Comparison of ENCODE assay signal across 1 cellular context in the genomic region with DNA sequence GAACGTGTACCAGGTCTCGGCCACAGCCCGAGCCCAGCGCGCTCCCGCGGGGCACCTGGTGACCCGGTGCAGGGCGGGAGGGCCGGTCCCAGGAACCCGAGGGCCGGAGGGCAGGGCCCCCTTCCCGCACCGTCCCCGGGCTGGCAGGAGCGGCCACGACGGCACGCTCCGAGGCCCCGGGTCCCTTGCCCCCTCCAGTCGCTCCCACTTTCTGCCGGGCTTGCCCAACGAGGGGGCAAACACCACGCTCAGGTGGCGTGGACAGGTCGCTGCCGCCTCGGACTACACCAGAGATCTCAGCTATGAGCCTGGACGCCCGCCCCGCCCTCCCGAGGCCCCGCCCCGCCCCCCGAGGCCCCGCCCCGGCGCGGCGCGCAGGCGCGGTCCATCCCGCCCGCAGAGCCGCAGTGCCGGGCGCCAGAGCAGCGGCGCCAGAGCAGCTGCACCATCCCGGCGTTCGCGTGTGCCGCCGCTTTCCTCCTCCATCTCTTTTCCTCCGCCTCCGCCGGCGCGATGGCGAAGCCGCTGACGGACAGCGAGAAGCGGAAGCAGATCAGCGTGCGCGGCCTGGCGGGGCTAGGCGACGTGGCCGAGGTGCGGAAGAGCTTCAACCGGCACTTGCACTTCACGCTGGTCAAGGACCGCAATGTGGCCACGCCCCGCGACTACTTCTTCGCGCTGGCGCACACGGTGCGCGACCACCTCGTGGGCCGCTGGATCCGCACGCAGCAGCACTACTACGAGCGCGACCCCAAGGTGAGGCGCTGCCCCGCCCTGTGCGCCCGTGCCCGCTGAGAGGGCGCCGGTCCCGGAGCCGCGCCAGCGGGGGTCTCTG.
TF ChIP-seq lines count a peak whose summit lies in the region.

A gene (plus strand): TSS at position 420 of the 835 bp plus-strand sequence. CDS start 94 bp downstream, at position 514.

TF ChIP-seq in HepG2, 621 proteins besides CTCF, POLR2A, EP300 and RAD21 (continued from another document and continues in another):
- TF ChIP-seq SRSF1 (optimal IDR thresholded peaks at IDR 0.05; ENCODE audit: low read depth, low read length) (peak; percentile 35), ZNF879 (CRISPR knock-in tag; IDR thresholded peaks at IDR 0.05) (peak; percentile 92; the same call in 1 of the 2 replicates), ZKSCAN1 (IDR thresholded peaks at IDR 0.05; ENCODE audit: low read length) (no peak), RORA (CRISPR knock-in tag; IDR thresholded peaks at IDR 0.05) (no peak), SMAD9 (CRISPR knock-in tag; IDR thresholded peaks at IDR 0.05) (peak; percentile 90), ZNF143 (CRISPR knock-in tag; IDR thresholded peaks at IDR 0.05) (peak; percentile 58), ZKSCAN5 (CRISPR knock-in tag; IDR thresholded peaks at IDR 0.05) (peak; percentile 85), PPARG (CRISPR knock-in tag; conservative IDR thresholded peaks at IDR 0.05) (peak; percentile 52; the same call in 1 of the 2 replicates), NCOA2 (CRISPR knock-in tag; IDR thresholded peaks at IDR 0.05) (peak; percentile 69; the same call in 1 of the 2 replicates), CAMTA2 (CRISPR knock-in tag; IDR thresholded peaks at IDR 0.05; ENCODE audit: borderline replicate concordance) (peak; percentile 99), ZNF75D (CRISPR knock-in tag; IDR thresholded peaks at IDR 0.05; ENCODE audit: borderline replicate concordance) (peak; percentile 40; the same call in 1 of the 2 replicates), SALL2 (CRISPR knock-in tag; IDR thresholded peaks at IDR 0.05) (peak; percentile 97), ELF3 (CRISPR knock-in tag; IDR thresholded peaks at IDR 0.05) (peak; percentile 82), ZNF235 (CRISPR knock-in tag; IDR thresholded peaks at IDR 0.05; ENCODE audit: borderline replicate concordance) (peak; percentile 91), KAT8 (CRISPR knock-in tag; IDR thresholded peaks at IDR 0.05) (peak; percentile 90), MZF1 (CRISPR knock-in tag; IDR thresholded peaks at IDR 0.05; ENCODE audit: borderline replicate concordance) (0 out of 2 replicates have a peak, but pooled peaks have one; percentile 71), MAFF (IDR thresholded peaks at IDR 0.05; ENCODE audit: low read depth, low read length) (no peak), ZNF556 (CRISPR knock-in tag; IDR thresholded peaks at IDR 0.05; ENCODE audit: borderline replicate concordance) (no peak; the same call in 1 of the 2 replicates), ZNF841 (CRISPR knock-in tag; IDR thresholded peaks at IDR 0.05; ENCODE audit: borderline replicate concordance) (no peak; the same call in 1 of the 2 replicates), ZNF510 (CRISPR knock-in tag; IDR thresholded peaks at IDR 0.05; ENCODE audit: low read depth) (0 out of 2 replicates have a peak, but pooled peaks have one; percentile 53), CBFB (CRISPR knock-in tag; IDR thresholded peaks at IDR 0.05) (peak; percentile 90), HOXA5 (CRISPR knock-in tag; IDR thresholded peaks at IDR 0.05) (peak; percentile 87), SP5 (CRISPR knock-in tag; IDR thresholded peaks at IDR 0.05; ENCODE audit: borderline replicate concordance, low read depth) (peak; percentile 83), REL (CRISPR knock-in tag; conservative IDR thresholded peaks at IDR 0.05) (peak; percentile 92; the same call in 1 of the 2 replicates), YEATS4 (CRISPR knock-in tag; IDR thresholded peaks at IDR 0.05; ENCODE audit: borderline replicate concordance) (peak; percentile 99), ZNF451 (CRISPR knock-in tag; IDR thresholded peaks at IDR 0.05) (peak; percentile 97), NPAS2 (CRISPR knock-in tag; IDR thresholded peaks at IDR 0.05; ENCODE audit: borderline replicate concordance) (no peak), SAP130 (CRISPR knock-in tag; IDR thresholded peaks at IDR 0.05; ENCODE audit: low read depth) (peak; percentile 97), MXD4 (CRISPR knock-in tag; IDR thresholded peaks at IDR 0.05) (peak; percentile 87), ZNF788 (CRISPR knock-in tag; IDR thresholded peaks at IDR 0.05; ENCODE audit: borderline replicate concordance) (peak; percentile 76; the same call in 1 of the 2 replicates), KLF12 (CRISPR knock-in tag; IDR thresholded peaks at IDR 0.05; ENCODE audit: borderline replicate concordance) (peak; percentile 92), HDAC6 (IDR thresholded peaks at IDR 0.05; ENCODE audit: low read depth, low read length) (no peak), ZNF619 (CRISPR knock-in tag; IDR thresholded peaks at IDR 0.05) (no peak)
- TF ChIP-seq, protein P1, sequence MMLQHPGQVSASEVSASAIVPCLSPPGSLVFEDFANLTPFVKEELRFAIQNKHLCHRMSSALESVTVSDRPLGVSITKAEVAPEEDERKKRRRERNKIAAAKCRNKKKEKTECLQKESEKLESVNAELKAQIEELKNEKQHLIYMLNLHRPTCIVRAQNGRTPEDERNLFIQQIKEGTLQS (CRISPR knock-in tag; IDR thresholded peaks at IDR 0.05): peak; percentile 74
- TF ChIP-seq, protein P2, sequence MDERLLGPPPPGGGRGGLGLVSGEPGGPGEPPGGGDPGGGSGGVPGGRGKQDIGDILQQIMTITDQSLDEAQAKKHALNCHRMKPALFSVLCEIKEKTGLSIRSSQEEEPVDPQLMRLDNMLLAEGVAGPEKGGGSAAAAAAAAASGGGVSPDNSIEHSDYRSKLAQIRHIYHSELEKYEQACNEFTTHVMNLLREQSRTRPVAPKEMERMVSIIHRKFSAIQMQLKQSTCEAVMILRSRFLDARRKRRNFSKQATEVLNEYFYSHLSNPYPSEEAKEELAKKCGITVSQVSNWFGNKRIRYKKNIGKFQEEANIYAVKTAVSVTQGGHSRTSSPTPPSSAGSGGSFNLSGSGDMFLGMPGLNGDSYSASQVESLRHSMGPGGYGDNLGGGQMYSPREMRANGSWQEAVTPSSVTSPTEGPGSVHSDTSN (CRISPR knock-in tag; IDR thresholded peaks at IDR 0.05): no peak
- TF ChIP-seq, protein P3, sequence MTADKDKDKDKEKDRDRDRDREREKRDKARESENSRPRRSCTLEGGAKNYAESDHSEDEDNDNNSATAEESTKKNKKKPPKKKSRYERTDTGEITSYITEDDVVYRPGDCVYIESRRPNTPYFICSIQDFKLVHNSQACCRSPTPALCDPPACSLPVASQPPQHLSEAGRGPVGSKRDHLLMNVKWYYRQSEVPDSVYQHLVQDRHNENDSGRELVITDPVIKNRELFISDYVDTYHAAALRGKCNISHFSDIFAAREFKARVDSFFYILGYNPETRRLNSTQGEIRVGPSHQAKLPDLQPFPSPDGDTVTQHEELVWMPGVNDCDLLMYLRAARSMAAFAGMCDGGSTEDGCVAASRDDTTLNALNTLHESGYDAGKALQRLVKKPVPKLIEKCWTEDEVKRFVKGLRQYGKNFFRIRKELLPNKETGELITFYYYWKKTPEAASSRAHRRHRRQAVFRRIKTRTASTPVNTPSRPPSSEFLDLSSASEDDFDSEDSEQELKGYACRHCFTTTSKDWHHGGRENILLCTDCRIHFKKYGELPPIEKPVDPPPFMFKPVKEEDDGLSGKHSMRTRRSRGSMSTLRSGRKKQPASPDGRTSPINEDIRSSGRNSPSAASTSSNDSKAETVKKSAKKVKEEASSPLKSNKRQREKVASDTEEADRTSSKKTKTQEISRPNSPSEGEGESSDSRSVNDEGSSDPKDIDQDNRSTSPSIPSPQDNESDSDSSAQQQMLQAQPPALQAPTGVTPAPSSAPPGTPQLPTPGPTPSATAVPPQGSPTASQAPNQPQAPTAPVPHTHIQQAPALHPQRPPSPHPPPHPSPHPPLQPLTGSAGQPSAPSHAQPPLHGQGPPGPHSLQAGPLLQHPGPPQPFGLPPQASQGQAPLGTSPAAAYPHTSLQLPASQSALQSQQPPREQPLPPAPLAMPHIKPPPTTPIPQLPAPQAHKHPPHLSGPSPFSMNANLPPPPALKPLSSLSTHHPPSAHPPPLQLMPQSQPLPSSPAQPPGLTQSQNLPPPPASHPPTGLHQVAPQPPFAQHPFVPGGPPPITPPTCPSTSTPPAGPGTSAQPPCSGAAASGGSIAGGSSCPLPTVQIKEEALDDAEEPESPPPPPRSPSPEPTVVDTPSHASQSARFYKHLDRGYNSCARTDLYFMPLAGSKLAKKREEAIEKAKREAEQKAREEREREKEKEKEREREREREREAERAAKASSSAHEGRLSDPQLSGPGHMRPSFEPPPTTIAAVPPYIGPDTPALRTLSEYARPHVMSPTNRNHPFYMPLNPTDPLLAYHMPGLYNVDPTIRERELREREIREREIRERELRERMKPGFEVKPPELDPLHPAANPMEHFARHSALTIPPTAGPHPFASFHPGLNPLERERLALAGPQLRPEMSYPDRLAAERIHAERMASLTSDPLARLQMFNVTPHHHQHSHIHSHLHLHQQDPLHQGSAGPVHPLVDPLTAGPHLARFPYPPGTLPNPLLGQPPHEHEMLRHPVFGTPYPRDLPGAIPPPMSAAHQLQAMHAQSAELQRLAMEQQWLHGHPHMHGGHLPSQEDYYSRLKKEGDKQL (CRISPR knock-in tag; IDR thresholded peaks at IDR 0.05; ENCODE audit: low read depth): 0 out of 2 replicates have a peak, but pooled peaks have one; percentile 58
- TF ChIP-seq, protein P4, sequence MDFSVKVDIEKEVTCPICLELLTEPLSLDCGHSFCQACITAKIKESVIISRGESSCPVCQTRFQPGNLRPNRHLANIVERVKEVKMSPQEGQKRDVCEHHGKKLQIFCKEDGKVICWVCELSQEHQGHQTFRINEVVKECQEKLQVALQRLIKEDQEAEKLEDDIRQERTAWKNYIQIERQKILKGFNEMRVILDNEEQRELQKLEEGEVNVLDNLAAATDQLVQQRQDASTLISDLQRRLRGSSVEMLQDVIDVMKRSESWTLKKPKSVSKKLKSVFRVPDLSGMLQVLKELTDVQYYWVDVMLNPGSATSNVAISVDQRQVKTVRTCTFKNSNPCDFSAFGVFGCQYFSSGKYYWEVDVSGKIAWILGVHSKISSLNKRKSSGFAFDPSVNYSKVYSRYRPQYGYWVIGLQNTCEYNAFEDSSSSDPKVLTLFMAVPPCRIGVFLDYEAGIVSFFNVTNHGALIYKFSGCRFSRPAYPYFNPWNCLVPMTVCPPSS (IDR thresholded peaks at IDR 0.05): no peak
- TF ChIP-seq, protein P5, sequence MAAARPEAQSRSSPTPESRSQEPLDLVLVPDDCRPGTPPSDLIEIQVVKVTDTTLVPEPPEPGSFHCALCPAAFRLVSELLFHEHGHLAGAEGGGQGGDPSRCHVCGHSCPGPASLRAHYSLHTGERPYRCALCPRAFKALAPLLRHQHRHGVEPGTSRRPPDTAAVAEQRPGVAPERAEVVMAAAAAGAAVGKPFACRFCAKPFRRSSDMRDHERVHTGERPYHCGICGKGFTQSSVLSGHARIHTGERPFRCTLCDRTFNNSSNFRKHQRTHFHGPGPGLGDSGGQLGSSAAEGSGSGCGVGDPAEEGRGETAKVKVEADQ (CRISPR knock-in tag; IDR thresholded peaks at IDR 0.05; ENCODE audit: borderline replicate concordance): peak; percentile 87
- TF ChIP-seq, protein P6, sequence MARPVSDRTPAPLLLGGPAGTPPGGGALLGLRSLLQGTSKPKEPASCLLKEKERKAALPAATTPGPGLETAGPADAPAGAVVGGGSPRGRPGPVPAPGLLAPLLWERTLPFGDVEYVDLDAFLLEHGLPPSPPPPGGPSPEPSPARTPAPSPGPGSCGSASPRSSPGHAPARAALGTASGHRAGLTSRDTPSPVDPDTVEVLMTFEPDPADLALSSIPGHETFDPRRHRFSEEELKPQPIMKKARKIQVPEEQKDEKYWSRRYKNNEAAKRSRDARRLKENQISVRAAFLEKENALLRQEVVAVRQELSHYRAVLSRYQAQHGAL (CRISPR knock-in tag; IDR thresholded peaks at IDR 0.05; ENCODE audit: not compliant biosample characterization): peak; percentile 82
- TF ChIP-seq, protein P7, sequence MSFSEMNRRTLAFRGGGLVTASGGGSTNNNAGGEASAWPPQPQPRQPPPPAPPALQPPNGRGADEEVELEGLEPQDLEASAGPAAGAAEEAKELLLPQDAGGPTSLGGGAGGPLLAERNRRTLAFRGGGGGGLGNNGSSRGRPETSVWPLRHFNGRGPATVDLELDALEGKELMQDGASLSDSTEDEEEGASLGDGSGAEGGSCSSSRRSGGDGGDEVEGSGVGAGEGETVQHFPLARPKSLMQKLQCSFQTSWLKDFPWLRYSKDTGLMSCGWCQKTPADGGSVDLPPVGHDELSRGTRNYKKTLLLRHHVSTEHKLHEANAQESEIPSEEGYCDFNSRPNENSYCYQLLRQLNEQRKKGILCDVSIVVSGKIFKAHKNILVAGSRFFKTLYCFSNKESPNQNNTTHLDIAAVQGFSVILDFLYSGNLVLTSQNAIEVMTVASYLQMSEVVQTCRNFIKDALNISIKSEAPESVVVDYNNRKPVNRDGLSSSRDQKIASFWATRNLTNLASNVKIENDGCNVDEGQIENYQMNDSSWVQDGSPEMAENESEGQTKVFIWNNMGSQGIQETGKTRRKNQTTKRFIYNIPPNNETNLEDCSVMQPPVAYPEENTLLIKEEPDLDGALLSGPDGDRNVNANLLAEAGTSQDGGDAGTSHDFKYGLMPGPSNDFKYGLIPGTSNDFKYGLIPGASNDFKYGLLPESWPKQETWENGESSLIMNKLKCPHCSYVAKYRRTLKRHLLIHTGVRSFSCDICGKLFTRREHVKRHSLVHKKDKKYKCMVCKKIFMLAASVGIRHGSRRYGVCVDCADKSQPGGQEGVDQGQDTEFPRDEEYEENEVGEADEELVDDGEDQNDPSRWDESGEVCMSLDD (CRISPR knock-in tag; IDR thresholded peaks at IDR 0.05; ENCODE audit: borderline replicate concordance): 0 out of 2 replicates have a peak, but pooled peaks have one; percentile 63
- TF ChIP-seq, protein P8, sequence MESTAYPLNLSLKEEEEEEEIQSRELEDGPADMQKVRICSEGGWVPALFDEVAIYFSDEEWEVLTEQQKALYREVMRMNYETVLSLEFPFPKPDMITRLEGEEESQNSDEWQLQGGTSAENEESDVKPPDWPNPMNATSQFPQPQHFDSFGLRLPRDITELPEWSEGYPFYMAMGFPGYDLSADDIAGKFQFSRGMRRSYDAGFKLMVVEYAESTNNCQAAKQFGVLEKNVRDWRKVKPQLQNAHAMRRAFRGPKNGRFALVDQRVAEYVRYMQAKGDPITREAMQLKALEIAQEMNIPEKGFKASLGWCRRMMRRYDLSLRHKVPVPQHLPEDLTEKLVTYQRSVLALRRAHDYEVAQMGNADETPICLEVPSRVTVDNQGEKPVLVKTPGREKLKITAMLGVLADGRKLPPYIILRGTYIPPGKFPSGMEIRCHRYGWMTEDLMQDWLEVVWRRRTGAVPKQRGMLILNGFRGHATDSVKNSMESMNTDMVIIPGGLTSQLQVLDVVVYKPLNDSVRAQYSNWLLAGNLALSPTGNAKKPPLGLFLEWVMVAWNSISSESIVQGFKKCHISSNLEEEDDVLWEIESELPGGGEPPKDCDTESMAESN (CRISPR knock-in tag; conservative IDR thresholded peaks at IDR 0.05): peak; percentile 99
